1 cellular context compared by ENCODE assay signal in genomic region chr1:212035123-212035834, GRCh38.
A peak's percentile ranks its signal among the peaks of the same experiment; 100 is the strongest.
TF ChIP-seq lines count a peak whose summit lies in the region.

Gene DTL, plus strand, starts transcription at chr1:212035748. Its CDS starts 143 bp downstream, at chr1:212035891.
Gene INTS7, minus strand, starts transcription at chr1:212035557. Its CDS starts 120 bp downstream, at chr1:212035437.

TF ChIP-seq in K562, 482 proteins besides CTCF, POLR2A, EP300 and RAD21 (continued from another document and continues in another):
- TF ChIP-seq GTF2B (IDR thresholded peaks at IDR 0.05; ENCODE audit: extremely low read depth, insufficient read length) (no peak), ZNF644 (tag; IDR thresholded peaks at IDR 0.05; ENCODE audit: low read depth) (no peak), ZNF695 (CRISPR knock-in tag; IDR thresholded peaks at IDR 0.05) (peak; percentile 80; the same call in 1 of the 2 replicates), RBM17 (IDR thresholded peaks at IDR 0.05; ENCODE audit: borderline replicate concordance, low read depth, low read length) (no peak), ZNF224 (CRISPR knock-in tag; IDR thresholded peaks at IDR 0.05) (no peak), STAT5B (CRISPR knock-in tag; IDR thresholded peaks at IDR 0.05) (no peak), C11orf30 (IDR thresholded peaks at IDR 0.05; ENCODE audit: low read depth) (peak; percentile 88), SRSF3 (IDR thresholded peaks at IDR 0.05; ENCODE audit: insufficient read depth, low read length) (no peak), NFRKB (IDR thresholded peaks at IDR 0.05; ENCODE audit: low read depth) (peak; percentile 100), ZNF280A (IDR thresholded peaks at IDR 0.05; ENCODE audit: low read depth, partially characterized antibody) (no peak), FOXP1 (CRISPR knock-in tag; IDR thresholded peaks at IDR 0.05) (no peak), ZNF239 (CRISPR knock-in tag; IDR thresholded peaks at IDR 0.05) (0 out of 2 replicates have a peak, but pooled peaks have one; percentile 23), HDAC8 (tag; IDR thresholded peaks at IDR 0.05) (no peak), MECOM (CRISPR knock-in tag; IDR thresholded peaks at IDR 0.05) (peak; percentile 23; the same call in 1 of the 2 replicates), CBX1 (IDR thresholded peaks at IDR 0.05; ENCODE audit: low read depth) (peak; percentile 86), ZNF274 (IDR thresholded peaks at IDR 0.05; ENCODE audit: borderline replicate concordance, low read depth, low read length) (no peak), CREM (IDR thresholded peaks at IDR 0.05; ENCODE audit: low read depth) (peak; percentile 98), PCBP2 (IDR thresholded peaks at IDR 0.05; ENCODE audit: low read depth, low read length, poor library complexity, severe bottlenecking) (no peak), KLF10 (CRISPR knock-in tag; IDR thresholded peaks at IDR 0.05) (no peak), HNRNPK (IDR thresholded peaks at IDR 0.05; ENCODE audit: low read depth, low read length, poor library complexity, severe bottlenecking) (no peak), E2F5 (CRISPR knock-in tag; IDR thresholded peaks at IDR 0.05) (peak; percentile 92), MYC (IDR thresholded peaks at IDR 0.05; ENCODE audit: low read depth, low read length) (peak; percentile 99), MYC (CRISPR knock-in tag; IDR thresholded peaks at IDR 0.05; ENCODE audit: borderline replicate concordance, low read depth) (peak; percentile 96), MEF2D (tag; conservative IDR thresholded peaks at IDR 0.05; ENCODE audit: low read depth) (peak; percentile 68; the same call in 1 of the 2 replicates), RUNX1 (IDR thresholded peaks at IDR 0.05; ENCODE audit: low read depth) (peak; percentile 54; the same call in 1 of the 2 replicates), ZNF347 (CRISPR knock-in tag; IDR thresholded peaks at IDR 0.05; ENCODE audit: low read depth) (no peak), ZBTB17 (CRISPR knock-in tag; IDR thresholded peaks at IDR 0.05) (peak; percentile 69), PML (IDR thresholded peaks at IDR 0.05; ENCODE audit: low read length) (peak; percentile 93), ZNF324 (CRISPR knock-in tag; IDR thresholded peaks at IDR 0.05) (no peak), HNRNPUL1 (IDR thresholded peaks at IDR 0.05; ENCODE audit: low read length) (no peak), NBN (IDR thresholded peaks at IDR 0.05; ENCODE audit: low read depth) (peak; percentile 98), CAMTA2 (CRISPR knock-in tag; conservative IDR thresholded peaks at IDR 0.05) (no peak), GABPA (tag; conservative IDR thresholded peaks at IDR 0.05; ENCODE audit: low read depth) (peak; percentile 89), RNF219 (CRISPR knock-in tag; IDR thresholded peaks at IDR 0.05) (no peak), CXXC5 (CRISPR knock-in tag; IDR thresholded peaks at IDR 0.05) (peak; percentile 95), JUND (IDR thresholded peaks at IDR 0.05; ENCODE audit: borderline replicate concordance, low read depth, low read length) (peak; percentile 77), JUND (tag; IDR thresholded peaks at IDR 0.05; ENCODE audit: borderline replicate concordance, low read depth, low read length) (peak; percentile 31; the same call in 2 of the 3 replicates), DDX20 (tag; IDR thresholded peaks at IDR 0.05; ENCODE audit: low read depth) (no peak), ZNF583 (CRISPR knock-in tag; IDR thresholded peaks at IDR 0.05) (peak; percentile 43; the same call in 1 of the 2 replicates), CCNT2 (IDR thresholded peaks at IDR 0.05; ENCODE audit: borderline replicate concordance, extremely low read depth, insufficient read length, low read depth, low read length) (no peak), NR2C1 (IDR thresholded peaks at IDR 0.05) (peak; percentile 90), NR2C1 (tag; IDR thresholded peaks at IDR 0.05) (peak; percentile 87), ZNF764 (CRISPR knock-in tag; IDR thresholded peaks at IDR 0.05; ENCODE audit: low read depth) (no peak), PHTF2 (CRISPR knock-in tag; IDR thresholded peaks at IDR 0.05) (no peak), NRF1 (conservative IDR thresholded peaks at IDR 0.05 in 1 of 2, IDR thresholded peaks at IDR 0.05 in 1 of 2) (peak; percentile 100), HBP1 (CRISPR knock-in tag; IDR thresholded peaks at IDR 0.05) (peak; percentile 99), ZNF407 (IDR thresholded peaks at IDR 0.05; ENCODE audit: low read depth) (no peak; the same call in 1 of the 2 replicates), BRD4 (IDR thresholded peaks at IDR 0.05) (no peak), DEAF1 (CRISPR knock-in tag; IDR thresholded peaks at IDR 0.05) (peak; percentile 59; the same call in 1 of the 2 replicates), ESRRB (CRISPR knock-in tag; IDR thresholded peaks at IDR 0.05; ENCODE audit: borderline replicate concordance) (no peak; the same call in 1 of the 2 replicates), HLTF (IDR thresholded peaks at IDR 0.05) (peak; percentile 82; the same call in 1 of the 2 replicates), VEZF1 (CRISPR knock-in tag; IDR thresholded peaks at IDR 0.05) (peak; percentile 83), RAD51 (IDR thresholded peaks at IDR 0.05; ENCODE audit: borderline replicate concordance, low read depth) (peak; percentile 48; the same call in 1 of the 2 replicates)
